Comparison of ENCODE assay signal across 8 cellular contexts in the genomic region with DNA sequence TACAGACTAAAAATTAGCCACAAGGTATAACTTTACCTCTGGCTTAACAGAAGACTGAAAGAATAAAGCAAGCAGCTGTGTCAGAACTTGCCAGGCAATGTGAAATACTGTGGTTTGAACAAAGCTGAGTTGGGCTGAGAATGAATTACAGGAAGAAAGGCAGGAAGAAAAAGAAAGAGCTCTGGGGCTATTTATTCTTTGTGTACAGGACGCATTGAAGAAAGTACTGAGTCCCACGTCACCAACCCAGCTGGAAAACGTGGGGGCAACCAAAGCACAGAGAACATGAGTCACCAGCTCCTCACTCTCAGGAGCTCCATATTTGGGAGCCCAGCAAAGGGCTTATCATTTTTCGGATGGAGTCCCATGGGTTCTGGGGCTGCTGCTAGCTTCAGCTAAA.
DNase-seq lines count a peak whose midpoint lies in the region; ATAC-seq and TF ChIP-seq lines count a peak whose summit lies in the region.

No MANE protein-coding gene starts in this region.

- DNase-seq in CD4-positive, alpha-beta memory T cell, result peak; percentile 18 to 69 (median 33)
- peak in 3 of 4 experiments; percentile 5 to 21 (median 13) for DNase-seq in activated naive CD4-positive, alpha-beta T cell (lab: John Stamatoyannopoulos, UW)
- DNase-seq in left ventricle myocardium superior (peak; percentile 41), HPDE6-E6E7 (ENCODE audit: extremely low spot score) (no peak), PC-9 (no peak), HK-2 (ENCODE audit: unreplicated experiment) (no peak)
- DNase-seq in stimulated activated CD4-positive, alpha-beta T cell treated with anti-CD3 and anti-CD28 coated beads, TNF-alpha, amount 100 ng/mL, for 1 hour (ENCODE audit: low read depth in 3 of 3, low spot score in 1 of 3), result peak in 2 of 3 donors; percentile 32 to 50

- no peak for TF ChIP-seq CTCF in PC-9 (conservative IDR thresholded peaks at IDR 0.05)

- H3K9me3 Mint-ChIP-seq in CD4-positive, alpha-beta memory T cell, result peaks cover 0 to 3% (median 0%) of the 10 kb centered on the region in 8 donors

- H3K27ac Mint-ChIP-seq in CD4-positive, alpha-beta memory T cell, result peak overlapping the region; percentile 11 to 89 (median 83)

- no peaks in the 10 kb centered on the region for H3K36me3 ChIP-seq in CD4-positive, alpha-beta memory T cell (ENCODE audit: insufficient read depth, low read length)
- H3K36me3 ChIP-seq in PC-9 (ENCODE audit: low read depth), result no peaks in the 10 kb centered on the region

- no peaks in the 10 kb centered on the region for H3K79me2 ChIP-seq in PC-9 (ENCODE audit: low read depth)

- POLR2A ChIA-PET in CD4-positive, alpha-beta memory T cell (lab: Charles Lee; ENCODE audit: partially characterized antibody), result interaction anchor here (0.9 to 1.4 kb wide), 4 partner anchors 9 to 29 kb away, joined by 3 to 5 read pairs (median 4); no protein-coding TSS in a partner anchor
- POLR2A ChIA-PET in PC-9 (lab: Charles Lee; ENCODE audit: unreplicated experiment), result interaction anchor here (0.5 kb wide), 1 partner anchor 14 kb away, joined by 3 read pairs; no protein-coding TSS in a partner anchor

- no peak overlapping the region for H2AFZ ChIP-seq in PC-9

- no peaks in the 10 kb centered on the region for H4K20me1 ChIP-seq in PC-9 (ENCODE audit: insufficient read depth)

- no peaks in the 10 kb centered on the region for H3K9me3 ChIP-seq in CD4-positive, alpha-beta memory T cell (ENCODE audit: control insufficient read depth in 1 of 2, low read length in 2 of 2)
- no peaks in the 10 kb centered on the region for H3K9me3 ChIP-seq in PC-9 (ENCODE audit: insufficient read depth, low read depth)

- BruUV-seq in PC-9 (replicated peaks; lab: Mats Ljungman, UMichigan), result no TSS peak

- no peaks in the 10 kb centered on the region for H3K9me2 ChIP-seq in PC-9 (ENCODE audit: insufficient read depth)

- H3K27me3 ChIP-seq in CD4-positive, alpha-beta memory T cell (ENCODE audit: insufficient read depth, low read length), result no peaks in the 10 kb centered on the region
- no peaks in the 10 kb centered on the region for H3K27me3 ChIP-seq in PC-9 (ENCODE audit: insufficient read depth, low read depth)

- H3K4me1 ChIP-seq in CD4-positive, alpha-beta memory T cell (ENCODE audit: insufficient read depth, low read length), result peaks cover 57% of the 10 kb centered on the region
- H3K4me1 ChIP-seq in PC-9 (replicated peaks; ENCODE audit: insufficient read depth), result peaks cover 14% of the 10 kb centered on the region

- peak overlapping the region in 1 of 2 donors; percentile 5 for H3K4me3 ChIP-seq in CD4-positive, alpha-beta memory T cell (ENCODE audit: low read length in 2 of 2)
- no peak overlapping the region for H3K4me3 ChIP-seq in PC-9

- H3F3A ChIP-seq in PC-9 (ENCODE audit: insufficient read depth, low read depth), result peaks cover 4% of the 10 kb centered on the region; the same call in 1 of the 2 replicates

- H3K4me1 Mint-ChIP-seq in CD4-positive, alpha-beta memory T cell, result peaks cover 58 to 94% (median 73%) of the 10 kb centered on the region in 4 donors

- intact Hi-C loops in CD4-positive, alpha-beta memory T cell (cut with micrococcal nuclease), result no loop called here
- intact Hi-C loops in left ventricle myocardium superior (cut with micrococcal nuclease), result no loop called here
- intact Hi-C loops in PC-9 (cut with micrococcal nuclease; ENCODE audit: unreplicated experiment), result no loop called here

- H3K4me2 ChIP-seq in PC-9, result no peak overlapping the region

- ATAC-seq in HG03442 (IDR thresholded peaks at IDR 0.05; ENCODE audit: unreplicated experiment) (peak; percentile 70), left ventricle myocardium superior (peak; percentile 82)

- CTCF ChIA-PET in CD4-positive, alpha-beta memory T cell (lab: Charles Lee; ENCODE audit: partially characterized antibody), result interaction anchor here (1.4 to 1.6 kb wide), 2 partner anchors 13 to 181 kb away, joined by 5 to 8 read pairs; no protein-coding TSS in a partner anchor
- CTCF ChIA-PET in PC-9 (lab: Charles Lee), result no interaction called here

- H3K27ac ChIP-seq in CD4-positive, alpha-beta memory T cell (ENCODE audit: low read depth, low read length), result no peak overlapping the region
- no peak overlapping the region for H3K27ac ChIP-seq in PC-9

- H3K4me3 Mint-ChIP-seq in CD4-positive, alpha-beta memory T cell, result peak overlapping the region in 7 of 8 donors; percentile 18 to 55 (median 50)

- no peaks in the 10 kb centered on the region for H3K27me3 Mint-ChIP-seq in CD4-positive, alpha-beta memory T cell

- peaks cover 51 to 68% of the 10 kb centered on the region in 2 donors for H3K36me3 Mint-ChIP-seq in CD4-positive, alpha-beta memory T cell

Comparison
In these comparisons a context has a peak if more than half of its experiments do, and no peak if none do; other contexts are left out.
1. DNase-seq: peak in CD4-positive, alpha-beta memory T cell (5 of 5), activated naive CD4-positive, alpha-beta T cell (3 of 4), left ventricle myocardium superior (single experiment) and stimulated activated CD4-positive, alpha-beta T cell treated with anti-CD3 and anti-CD28 coated beads, TNF-alpha, amount 100 ng/mL, for 1 hour (2 of 3); none in HPDE6-E6E7 (single experiment), PC-9 (0 of 2) and HK-2 (single experiment).